In the genomic region with DNA sequence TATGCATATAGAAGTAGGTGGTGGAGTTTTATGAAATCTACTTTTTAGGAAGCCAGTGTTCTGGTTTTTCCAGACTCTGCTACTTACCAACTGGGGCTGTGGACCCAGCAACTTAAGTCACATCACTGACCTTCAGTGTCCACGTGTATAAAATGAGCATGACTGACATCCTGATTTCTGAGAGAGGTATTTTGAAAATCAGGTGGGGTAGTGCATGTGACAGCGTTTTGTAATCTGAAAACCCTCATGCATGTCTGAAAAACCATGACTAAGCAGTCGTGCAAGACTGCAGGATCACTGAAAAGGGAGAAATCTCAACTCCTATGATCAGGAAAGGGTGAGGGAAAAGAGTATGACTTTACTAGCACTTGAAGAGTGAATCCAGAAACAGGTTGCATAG, we compare ENCODE assay signal across 15 cellular contexts. TPM values are rescaled to one million over a fixed set of nuclear protein-coding genes. Genes with fewer than 3 reads are reported as not detected.
"Had no signal": no experiment of that assay in that cellular context is flagged by ENCODE, and none has a peak within 500 bp of the region (broad histone marks: within the 10 kb centered on the region; RNA-seq: fewer than 3 reads in every experiment).

No MANE protein-coding gene starts in this region.

- H3K27me3 ChIP-seq: ascending aorta, cardiac muscle cell had no signal

- H3K36me3 ChIP-seq: ascending aorta, cardiac muscle cell had no signal

- DNase-seq: activated CD8-positive, alpha-beta memory T cell treated with anti-CD3 and anti-CD28 coated beads, Interleukin-2, amount 50 U/mL, for 4 hours; activated CD8-positive, alpha-beta T cell treated with anti-CD3 and anti-CD28 coated beads for 36 hours; activated naive CD8-positive, alpha-beta T cell treated with anti-CD3 and anti-CD28 coated beads, Interleukin-2, amount 10 ng/mL, durations not matched to agents 7 days and 5 days; activated T-cell treated with anti-CD3 and anti-CD28 coated beads, Interleukin-2, amount 50 U/mL, for 72 hours; stimulated activated CD4-positive, alpha-beta T cell treated with anti-CD3 and anti-CD28 coated beads, Interleukin-15, amount 100 ng/mL, for 24 hours; stimulated activated CD4-positive, alpha-beta T cell treated with anti-CD3 and anti-CD28 coated beads, Interleukin-4, amount 100 ng/mL, for 24 hours had no signal

- FAIRE-seq: frontal cortex, keratinocyte, urothelium cell line had no signal

- H3K9me3 ChIP-seq: ascending aorta had no signal

- ATAC-seq: activated CD8-positive, alpha-beta T cell treated with anti-CD3 and anti-CD28 coated beads for 36 hours; activated T-cell treated with anti-CD3 and anti-CD28 coated beads, Interleukin-2, amount 50 U/mL, for 72 hours had no signal

- H3K27ac ChIP-seq: ascending aorta, cardiac muscle cell had no signal

- H3K4me3 ChIP-seq: ascending aorta, cardiac muscle cell had no signal

RNA-seq across cellular contexts. Expression of gene CR1L, which starts 26.1 kb away (rescaled TPM):
- total RNA-seq: activated CD8-positive, alpha-beta T cell treated with anti-CD3 and anti-CD28 coated beads for 36 hours; ascending aorta; cardiac muscle cell; fibroblast of lung; frontal cortex; neural crest cell; osteocyte; temporal lobe had no signal
- polyA plus RNA-seq: cardiac muscle cell, fibroblast of lung, keratinocyte had no signal
